Comparison of ENCODE assay signal across 2 cellular contexts in the genomic region with DNA sequence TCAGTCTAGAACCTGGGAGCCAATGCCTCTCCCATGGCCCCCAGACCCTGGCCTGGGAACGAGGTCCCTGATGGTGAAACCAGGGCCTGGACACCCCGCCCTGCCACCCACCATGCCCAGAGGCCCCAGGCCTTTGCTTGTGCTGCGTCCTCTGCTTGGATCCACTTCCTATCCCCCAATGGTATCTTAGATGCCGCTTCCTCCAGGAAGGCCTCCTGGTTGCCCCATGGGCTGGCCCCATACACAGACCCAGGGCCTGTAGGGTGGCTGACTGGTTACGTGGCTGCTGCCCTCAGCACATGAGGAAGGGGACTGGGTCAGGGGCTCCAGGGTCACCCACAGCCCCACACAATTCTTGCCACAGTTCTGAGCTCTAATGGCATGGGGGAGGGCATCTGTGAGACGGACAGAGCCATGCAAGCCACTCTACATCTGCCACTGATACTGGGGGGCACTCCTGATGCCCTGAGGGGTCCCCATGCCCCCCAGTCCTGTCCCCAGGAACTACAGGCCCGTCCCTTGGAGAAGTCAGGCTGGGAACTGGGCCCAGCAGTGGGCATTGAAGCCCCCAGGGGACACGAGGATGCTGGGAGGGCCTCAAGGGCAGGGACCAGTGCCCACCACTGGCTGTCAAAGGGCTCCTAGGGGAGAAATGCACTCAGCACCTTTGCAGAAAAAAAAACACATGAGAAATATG.
TF ChIP-seq lines count a peak whose summit lies in the region.

No MANE protein-coding gene starts in this region.

TF ChIP-seq in HCT116, 20 proteins besides CTCF, POLR2A, EP300 and RAD21:
- TF ChIP-seq POLR2AphosphoS5 (IDR thresholded peaks at IDR 0.05; ENCODE audit: low read depth, low read length) (peak; percentile 25; the same call in 1 of the 2 replicates), CEBPB (IDR thresholded peaks at IDR 0.05; ENCODE audit: low read depth) (no peak)

TF ChIP-seq in K562, 482 proteins besides CTCF, POLR2A, EP300 and RAD21:
- no peak for TF ChIP-seq MXI1 (IDR thresholded peaks at IDR 0.05; ENCODE audit: low read depth, low read length)
- no peak for TF ChIP-seq ZNF316 (IDR thresholded peaks at IDR 0.05)
- no peak for TF ChIP-seq SRSF9 (IDR thresholded peaks at IDR 0.05; ENCODE audit: borderline replicate concordance, low read depth, low read length)
- no peak for TF ChIP-seq ZBTB1 (CRISPR knock-in tag; IDR thresholded peaks at IDR 0.05; ENCODE audit: borderline replicate concordance, low read depth)
- TF ChIP-seq MYNN (IDR thresholded peaks at IDR 0.05): no peak
- no peak for TF ChIP-seq MYNN (CRISPR knock-in tag; IDR thresholded peaks at IDR 0.05)
- TF ChIP-seq ZNF431 (CRISPR knock-in tag; IDR thresholded peaks at IDR 0.05): no peak
- peak; percentile 98 for TF ChIP-seq ZFP36 (IDR thresholded peaks at IDR 0.05; ENCODE audit: low read depth, low read length, partially characterized antibody)
- TF ChIP-seq BCOR (IDR thresholded peaks at IDR 0.05): no peak
- no peak for TF ChIP-seq BRD4 (IDR thresholded peaks at IDR 0.05)
- TF ChIP-seq ZNF197 (CRISPR knock-in tag; IDR thresholded peaks at IDR 0.05; ENCODE audit: low read depth): no peak
- no peak for TF ChIP-seq XRCC5 (IDR thresholded peaks at IDR 0.05; ENCODE audit: low read depth, low read length)
- no peak for TF ChIP-seq ZNF143 (CRISPR knock-in tag; IDR thresholded peaks at IDR 0.05)
- no peak for TF ChIP-seq ESRRB (CRISPR knock-in tag; IDR thresholded peaks at IDR 0.05; ENCODE audit: borderline replicate concordance)
- TF ChIP-seq TEAD1 (CRISPR knock-in tag; IDR thresholded peaks at IDR 0.05): no peak
- no peak for TF ChIP-seq E2F5 (CRISPR knock-in tag; IDR thresholded peaks at IDR 0.05)
- TF ChIP-seq, protein P1, sequence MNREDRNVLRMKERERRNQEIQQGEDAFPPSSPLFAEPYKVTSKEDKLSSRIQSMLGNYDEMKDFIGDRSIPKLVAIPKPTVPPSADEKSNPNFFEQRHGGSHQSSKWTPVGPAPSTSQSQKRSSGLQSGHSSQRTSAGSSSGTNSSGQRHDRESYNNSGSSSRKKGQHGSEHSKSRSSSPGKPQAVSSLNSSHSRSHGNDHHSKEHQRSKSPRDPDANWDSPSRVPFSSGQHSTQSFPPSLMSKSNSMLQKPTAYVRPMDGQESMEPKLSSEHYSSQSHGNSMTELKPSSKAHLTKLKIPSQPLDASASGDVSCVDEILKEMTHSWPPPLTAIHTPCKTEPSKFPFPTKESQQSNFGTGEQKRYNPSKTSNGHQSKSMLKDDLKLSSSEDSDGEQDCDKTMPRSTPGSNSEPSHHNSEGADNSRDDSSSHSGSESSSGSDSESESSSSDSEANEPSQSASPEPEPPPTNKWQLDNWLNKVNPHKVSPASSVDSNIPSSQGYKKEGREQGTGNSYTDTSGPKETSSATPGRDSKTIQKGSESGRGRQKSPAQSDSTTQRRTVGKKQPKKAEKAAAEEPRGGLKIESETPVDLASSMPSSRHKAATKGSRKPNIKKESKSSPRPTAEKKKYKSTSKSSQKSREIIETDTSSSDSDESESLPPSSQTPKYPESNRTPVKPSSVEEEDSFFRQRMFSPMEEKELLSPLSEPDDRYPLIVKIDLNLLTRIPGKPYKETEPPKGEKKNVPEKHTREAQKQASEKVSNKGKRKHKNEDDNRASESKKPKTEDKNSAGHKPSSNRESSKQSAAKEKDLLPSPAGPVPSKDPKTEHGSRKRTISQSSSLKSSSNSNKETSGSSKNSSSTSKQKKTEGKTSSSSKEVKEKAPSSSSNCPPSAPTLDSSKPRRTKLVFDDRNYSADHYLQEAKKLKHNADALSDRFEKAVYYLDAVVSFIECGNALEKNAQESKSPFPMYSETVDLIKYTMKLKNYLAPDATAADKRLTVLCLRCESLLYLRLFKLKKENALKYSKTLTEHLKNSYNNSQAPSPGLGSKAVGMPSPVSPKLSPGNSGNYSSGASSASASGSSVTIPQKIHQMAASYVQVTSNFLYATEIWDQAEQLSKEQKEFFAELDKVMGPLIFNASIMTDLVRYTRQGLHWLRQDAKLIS (CRISPR knock-in tag; IDR thresholded peaks at IDR 0.05): no peak
- no peak for TF ChIP-seq MAX (CRISPR knock-in tag; IDR thresholded peaks at IDR 0.05)
- no peak for TF ChIP-seq TFAM (CRISPR knock-in tag; conservative IDR thresholded peaks at IDR 0.05)
- no peak for TF ChIP-seq EWSR1 (IDR thresholded peaks at IDR 0.05; ENCODE audit: borderline replicate concordance, low read depth, partially characterized antibody)
- no peak for TF ChIP-seq PPARD (CRISPR knock-in tag; IDR thresholded peaks at IDR 0.05)
- peak; percentile 15 for TF ChIP-seq FIP1L1 (IDR thresholded peaks at IDR 0.05; ENCODE audit: low read depth, low read length, poor library complexity, severe bottlenecking)
- TF ChIP-seq, protein P2, sequence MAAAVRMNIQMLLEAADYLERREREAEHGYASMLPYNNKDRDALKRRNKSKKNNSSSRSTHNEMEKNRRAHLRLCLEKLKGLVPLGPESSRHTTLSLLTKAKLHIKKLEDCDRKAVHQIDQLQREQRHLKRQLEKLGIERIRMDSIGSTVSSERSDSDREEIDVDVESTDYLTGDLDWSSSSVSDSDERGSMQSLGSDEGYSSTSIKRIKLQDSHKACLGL (CRISPR knock-in tag; IDR thresholded peaks at IDR 0.05; ENCODE audit: borderline replicate concordance, poor library complexity, severe bottlenecking): no peak
- TF ChIP-seq MCM7 (IDR thresholded peaks at IDR 0.05): no peak
- TF ChIP-seq BACH1 (tag; IDR thresholded peaks at IDR 0.05): no peak
- no peak for TF ChIP-seq CBFA2T3 (IDR thresholded peaks at IDR 0.05)
- no peak for TF ChIP-seq ZNF3 (CRISPR knock-in tag; IDR thresholded peaks at IDR 0.05)
- TF ChIP-seq HOXB6 (CRISPR knock-in tag; IDR thresholded peaks at IDR 0.05; ENCODE audit: borderline replicate concordance): no peak
- no peak for TF ChIP-seq MAFG (tag; conservative IDR thresholded peaks at IDR 0.05)
- peak; percentile 71; the same call in 1 of the 2 replicates for TF ChIP-seq ZNF436 (CRISPR knock-in tag; IDR thresholded peaks at IDR 0.05)
- TF ChIP-seq HMBOX1 (IDR thresholded peaks at IDR 0.05): no peak
- TF ChIP-seq, protein P3, sequence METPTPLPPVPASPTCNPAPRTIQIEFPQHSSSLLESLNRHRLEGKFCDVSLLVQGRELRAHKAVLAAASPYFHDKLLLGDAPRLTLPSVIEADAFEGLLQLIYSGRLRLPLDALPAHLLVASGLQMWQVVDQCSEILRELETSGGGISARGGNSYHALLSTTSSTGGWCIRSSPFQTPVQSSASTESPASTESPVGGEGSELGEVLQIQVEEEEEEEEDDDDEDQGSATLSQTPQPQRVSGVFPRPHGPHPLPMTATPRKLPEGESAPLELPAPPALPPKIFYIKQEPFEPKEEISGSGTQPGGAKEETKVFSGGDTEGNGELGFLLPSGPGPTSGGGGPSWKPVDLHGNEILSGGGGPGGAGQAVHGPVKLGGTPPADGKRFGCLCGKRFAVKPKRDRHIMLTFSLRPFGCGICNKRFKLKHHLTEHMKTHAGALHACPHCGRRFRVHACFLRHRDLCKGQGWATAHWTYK (CRISPR knock-in tag; IDR thresholded peaks at IDR 0.05): no peak
- TF ChIP-seq, protein P4, sequence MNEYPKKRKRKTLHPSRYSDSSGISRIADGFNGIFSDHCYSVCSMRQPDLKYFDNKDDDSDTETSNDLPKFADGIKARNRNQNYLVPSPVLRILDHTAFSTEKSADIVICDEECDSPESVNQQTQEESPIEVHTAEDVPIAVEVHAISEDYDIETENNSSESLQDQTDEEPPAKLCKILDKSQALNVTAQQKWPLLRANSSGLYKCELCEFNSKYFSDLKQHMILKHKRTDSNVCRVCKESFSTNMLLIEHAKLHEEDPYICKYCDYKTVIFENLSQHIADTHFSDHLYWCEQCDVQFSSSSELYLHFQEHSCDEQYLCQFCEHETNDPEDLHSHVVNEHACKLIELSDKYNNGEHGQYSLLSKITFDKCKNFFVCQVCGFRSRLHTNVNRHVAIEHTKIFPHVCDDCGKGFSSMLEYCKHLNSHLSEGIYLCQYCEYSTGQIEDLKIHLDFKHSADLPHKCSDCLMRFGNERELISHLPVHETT (CRISPR knock-in tag; conservative IDR thresholded peaks at IDR 0.05 in 1 of 2, IDR thresholded peaks at IDR 0.05 in 1 of 2): no peak
- TF ChIP-seq POLR2G (IDR thresholded peaks at IDR 0.05; ENCODE audit: low read depth, low read length): peak; percentile 43
- TF ChIP-seq VEZF1 (CRISPR knock-in tag; IDR thresholded peaks at IDR 0.05): no peak
- TF ChIP-seq RBM39 (optimal IDR thresholded peaks at IDR 0.05; ENCODE audit: low read depth, low read length): peak; percentile 44
- no peak for TF ChIP-seq NFE2L1 (tag; IDR thresholded peaks at IDR 0.05; ENCODE audit: borderline replicate concordance, low read depth)
- no peak for TF ChIP-seq ELF2 (CRISPR knock-in tag; IDR thresholded peaks at IDR 0.05)
- TF ChIP-seq CHD2 (IDR thresholded peaks at IDR 0.05; ENCODE audit: low read depth, low read length): no peak
- TF ChIP-seq NEUROD1 (IDR thresholded peaks at IDR 0.05; ENCODE audit: borderline replicate concordance, low read depth, low read length, partially characterized antibody): no peak
- TF ChIP-seq BCLAF1 (IDR thresholded peaks at IDR 0.05; ENCODE audit: borderline replicate concordance in 1 of 2, control insufficient read depth in 1 of 2, low read depth in 2 of 2, low read length in 1 of 2): no peak
- TF ChIP-seq MLLT1 (IDR thresholded peaks at IDR 0.05): no peak
